Comparison of ENCODE assay signal across 14 cellular contexts in genomic region chr3:71150293-71150954, GRCh38.
DNase-seq lines count a peak whose midpoint lies in the region; ATAC-seq and TF ChIP-seq lines count a peak whose summit lies in the region.
"Had no signal": no experiment of that assay in that cellular context is flagged by ENCODE, and none has a peak within 500 bp of the region (broad histone marks: within the 10 kb centered on the region; RNA-seq: fewer than 3 reads in every experiment).

No MANE protein-coding gene starts in this region.

- peaks cover 77% of the 10 kb centered on the region for H3K4me1 Mint-ChIP-seq in activated T-cell treated with anti-CD3 and anti-CD28 coated beads, Interleukin-2, amount 50 U/mL, for 24 hours (ENCODE audit: low read depth)
- peaks cover 68 to 78% (median 72%) of the 10 kb centered on the region in 3 donors for H3K4me1 Mint-ChIP-seq in T-cell

- peak overlapping the region; percentile 53 for H3K4me3 Mint-ChIP-seq in activated T-cell treated with anti-CD3 and anti-CD28 coated beads, Interleukin-2, amount 50 U/mL, for 24 hours
- H3K4me3 Mint-ChIP-seq in T-cell = peak overlapping the region in 2 of 3 donors; percentile 42 to 43
- H3K4me3 Mint-ChIP-seq: endodermal cell, neural crest cell had no signal

- no peaks in the 10 kb centered on the region for H3K79me2 ChIP-seq in smooth muscle cell (ENCODE audit: low read depth)

- POLR2A ChIA-PET in T-cell (lab: Charles Lee) = interaction anchor here in 1 of 2 donors (1.0 kb wide), 1 partner anchor 15 kb away, joined by 3 read pairs; no protein-coding TSS in a partner anchor

- DNase-seq in activated T-cell treated with anti-CD3 and anti-CD28 coated beads, Interleukin-2, amount 50 U/mL, for 24 hours = no peak
- DNase-seq in activated T-cell treated with anti-CD3 and anti-CD28 coated beads, Interleukin-2, amount 50 U/mL, for 1 hour = no peak
- DNase-seq in T-cell (no peak), smooth muscle cell (lab: John Stamatoyannopoulos, UW; ENCODE audit: unreplicated experiment) (no peak), GDM1 (lab: John Stamatoyannopoulos, UW) (no peak), KG1 (lab: John Stamatoyannopoulos, UW) (no peak)
- no peak for DNase-seq in activated effector memory CD4-positive, alpha-beta T cell treated with Interleukin-2 at 50 U/mL for 16 hours
- DNase-seq: AML-193, endodermal cell, NCI-H446, SW 1271 had no signal

- WGBS in smooth muscle cell (ENCODE audit: low lambda C conversion rate) = 74% methylated on average over 10 of the region's 10 CpGs

- H3K36me3 ChIP-seq in smooth muscle cell (ENCODE audit: low read depth) = no peaks in the 10 kb centered on the region
- H3K36me3 ChIP-seq: HAP-1 had no signal

- H3K27me3 Mint-ChIP-seq in activated T-cell treated with anti-CD3 and anti-CD28 coated beads, Interleukin-2, amount 50 U/mL, for 24 hours = no peaks in the 10 kb centered on the region
- no peaks in the 10 kb centered on the region for H3K27me3 Mint-ChIP-seq in T-cell

- CTCF ChIA-PET in T-cell (lab: Charles Lee) = no interaction called here

- no peak overlapping the region for H2AFZ ChIP-seq in smooth muscle cell (ENCODE audit: low read depth)

- H4K20me1 ChIP-seq in smooth muscle cell (ENCODE audit: low read depth) = peaks cover 3% of the 10 kb centered on the region

- H3K4me3 ChIP-seq in smooth muscle cell = no peak overlapping the region
- H3K4me3 ChIP-seq: HAP-1 had no signal

- ATAC-seq in HG02852 (IDR thresholded peaks at IDR 0.05; ENCODE audit: unreplicated experiment) = peak; percentile 61
- ATAC-seq in T-cell (replicated peaks in 1 of 4) = peak; percentile 23 to 69 (median 58)

- H3F3A ChIP-seq in smooth muscle cell (ENCODE audit: low read depth) = no peaks in the 10 kb centered on the region

- no peaks in the 10 kb centered on the region for H3K9me3 Mint-ChIP-seq in activated T-cell treated with anti-CD3 and anti-CD28 coated beads, Interleukin-2, amount 50 U/mL, for 24 hours
- no peaks in the 10 kb centered on the region for H3K9me3 Mint-ChIP-seq in T-cell
- H3K9me3 Mint-ChIP-seq: endodermal cell, neural crest cell had no signal

- H3K27ac ChIP-seq in smooth muscle cell (ENCODE audit: low read depth) = no peak overlapping the region

- H3K9me3 ChIP-seq in smooth muscle cell (replicated peaks; ENCODE audit: low read depth) = no peaks in the 10 kb centered on the region
- H3K9me3 ChIP-seq: HAP-1 had no signal

- no peaks in the 10 kb centered on the region for H3K4me1 ChIP-seq in smooth muscle cell (ENCODE audit: low read depth)

- H3K4me2 ChIP-seq in smooth muscle cell = peak overlapping the region; percentile 3

- TF ChIP-seq CTCF in smooth muscle cell (IDR thresholded peaks at IDR 0.05; ENCODE audit: borderline replicate concordance, insufficient read depth, poor library complexity, severe bottlenecking) = no peak

- no peaks in the 10 kb centered on the region for H3K27me3 ChIP-seq in smooth muscle cell (ENCODE audit: low read depth)

- peaks cover 46% of the 10 kb centered on the region for H3K36me3 Mint-ChIP-seq in activated T-cell treated with anti-CD3 and anti-CD28 coated beads, Interleukin-2, amount 50 U/mL, for 24 hours (ENCODE audit: low read depth)
- peaks cover 23% of the 10 kb centered on the region for H3K36me3 Mint-ChIP-seq in T-cell

- no peak overlapping the region for H3K9ac ChIP-seq in smooth muscle cell (ENCODE audit: low read depth)

- peak overlapping the region; percentile 88 for H3K27ac Mint-ChIP-seq in activated T-cell treated with anti-CD3 and anti-CD28 coated beads, Interleukin-2, amount 50 U/mL, for 24 hours
- peak overlapping the region; percentile 68 for H3K27ac Mint-ChIP-seq in T-cell
- H3K27ac Mint-ChIP-seq: endodermal cell had no signal
